ENCODE assay signal across 20 cellular contexts in genomic region chr16:88348377-88349152, GRCh38. TPM values are rescaled to one million over a fixed set of nuclear protein-coding genes. Genes with fewer than 3 reads are reported as not detected.
DNase-seq lines count a peak whose midpoint lies in the region; ATAC-seq and TF ChIP-seq lines count a peak whose summit lies in the region.
"Had no signal": no experiment of that assay in that cellular context is flagged by ENCODE, and none has a peak within 500 bp of the region (broad histone marks: within the 10 kb centered on the region; RNA-seq: fewer than 3 reads in every experiment).

No MANE protein-coding gene starts in this region.

- ATAC-seq in SK-N-SH treated with all-trans-retinoic acid at 6 μM for 48 hours: no peak
- ATAC-seq in lower lobe of right lung: no peak
- ATAC-seq in GM18870 (IDR thresholded peaks at IDR 0.05; ENCODE audit: unreplicated experiment): no peak
- ATAC-seq: naive thymus-derived CD4-positive, alpha-beta T cell had no signal

- 85% methylated on average over 16 of the region's 25 CpGs for WGBS in SK-N-SH (ENCODE audit: low lambda C conversion rate)

- H3F3A ChIP-seq in SK-N-SH (replicated peaks; ENCODE audit: insufficient read depth): no peaks in the 10 kb centered on the region
- no peaks in the 10 kb centered on the region for H3F3A ChIP-seq in DOHH2 (ENCODE audit: control insufficient read depth, insufficient read depth)

- intact Hi-C loops in lower lobe of right lung (cut with DNase I): no loop called here

- H3K9me3 ChIP-seq in SK-N-SH (no peaks in the 10 kb centered on the region), DOHH2 (ENCODE audit: control insufficient read depth, insufficient read depth, low read length) (no peaks in the 10 kb centered on the region), WERI-Rb-1 (ENCODE audit: severe bottlenecking) (no peaks in the 10 kb centered on the region), lower lobe of right lung (no peaks in the 10 kb centered on the region)
- H3K9me3 ChIP-seq: breast epithelium had no signal

- H3K4me1 ChIP-seq in SK-N-SH (ENCODE audit: control insufficient read depth in 1 of 2, insufficient read depth in 2 of 2, low read depth in 1 of 2, low read length in 1 of 2): no peaks in the 10 kb centered on the region; a peak in 1 of 4 replicates
- peaks cover 12% of the 10 kb centered on the region for H3K4me1 ChIP-seq in DOHH2 (ENCODE audit: control insufficient read depth, low read length)
- H3K4me1 ChIP-seq in lower lobe of right lung: no peaks in the 10 kb centered on the region
- H3K4me1 ChIP-seq: parathyroid adenoma had no signal

- TF ChIP-seq RAD21 in SK-N-SH (IDR thresholded peaks at IDR 0.05; ENCODE audit: low read length): no peak

- H3K9ac ChIP-seq in SK-N-SH: no peak overlapping the region
- H3K9ac ChIP-seq: GM23248, parathyroid adenoma had no signal

- H3K36me3 ChIP-seq in SK-N-SH (replicated peaks in 1 of 2; ENCODE audit: control insufficient read depth in 1 of 2, insufficient read depth in 2 of 2, low read length in 1 of 2): no peaks in the 10 kb centered on the region
- H3K36me3 ChIP-seq in DOHH2 (ENCODE audit: control insufficient read depth, low read length): no peaks in the 10 kb centered on the region
- no peaks in the 10 kb centered on the region for H3K36me3 ChIP-seq in WERI-Rb-1
- H3K36me3 ChIP-seq in lower lobe of right lung: no peaks in the 10 kb centered on the region
- H3K36me3 ChIP-seq: breast epithelium had no signal

- no peaks in the 10 kb centered on the region for H3K9me2 ChIP-seq in SK-N-SH
- H3K9me2 ChIP-seq in DOHH2 (replicated peaks; ENCODE audit: control insufficient read depth, low read length): no peaks in the 10 kb centered on the region

- CTCF ChIA-PET in SK-N-SH (lab: Yijun Ruan, JAX): interaction anchor here (0.6 kb wide), 1 partner anchor 27 kb away, joined by 3 read pairs; no protein-coding TSS in a partner anchor

- H3K79me2 ChIP-seq in SK-N-SH (ENCODE audit: insufficient read depth) (no peaks in the 10 kb centered on the region), DOHH2 (ENCODE audit: control insufficient read depth, low read length) (no peaks in the 10 kb centered on the region)
- H3K79me2 ChIP-seq: parathyroid adenoma had no signal

- H2AFZ ChIP-seq in SK-N-SH (ENCODE audit: low read depth): no peak overlapping the region
- H2AFZ ChIP-seq: GM23248, parathyroid adenoma had no signal

- H3K4me2 ChIP-seq in SK-N-SH (no peak overlapping the region), DOHH2 (ENCODE audit: low read length) (peak overlapping the region; percentile 43)

- peak; percentile 33 for DNase-seq in SK-N-SH
- DNase-seq in WERI-Rb-1: no peak
- DNase-seq in lower lobe of right lung: peak; percentile 26
- no peak for DNase-seq in SW480 (ENCODE audit: low spot score)
- no peak for DNase-seq in MV-4-11 (lab: John Stamatoyannopoulos, UW)
- DNase-seq: 8988T; Calu3; foreskin fibroblast; GM23248; hypothalamus; islet precursor cell; NCI-H1930; NCI-H446; NK-92 treated with Interleukin-12 subunit alpha and Interleukin-12 subunit beta, amount 100 ng/mL, for 24 hours had no signal

- no peak overlapping the region for H3K4me3 ChIP-seq in SK-N-SH (ENCODE audit: low read depth in 2 of 2, low read length in 1 of 2)
- H3K4me3 ChIP-seq in DOHH2 (ENCODE audit: low read length): peak overlapping the region; percentile 20; the same call in 1 of the 2 replicates
- no peak overlapping the region for H3K4me3 ChIP-seq in WERI-Rb-1 (ENCODE audit: low read depth, low read length)
- no peak overlapping the region for H3K4me3 ChIP-seq in lower lobe of right lung
- H3K4me3 ChIP-seq: breast epithelium, GM23248 had no signal

- no peak for TF ChIP-seq CTCF in SK-N-SH (IDR thresholded peaks at IDR 0.05)
- TF ChIP-seq CTCF in DOHH2 (IDR thresholded peaks at IDR 0.05; ENCODE audit: low read depth, low read length, poor library complexity, severe bottlenecking): peak; percentile 13
- 0 out of 2 replicates have a peak, but pooled peaks have one; percentile 5 for TF ChIP-seq CTCF in WERI-Rb-1 (IDR thresholded peaks at IDR 0.05; ENCODE audit: low read depth, low read length)
- TF ChIP-seq CTCF in lower lobe of right lung (IDR thresholded peaks at IDR 0.05): no peak

- no peaks in the 10 kb centered on the region for H4K20me1 ChIP-seq in SK-N-SH (ENCODE audit: insufficient read depth)
- H4K20me1 ChIP-seq in DOHH2 (ENCODE audit: control insufficient read depth, insufficient read depth, low read depth, low read length): no peaks in the 10 kb centered on the region

- POLR2A ChIA-PET in SK-N-SH (lab: Yijun Ruan, JAX): no interaction called here

- H3K27me3 ChIP-seq in SK-N-SH (ENCODE audit: insufficient read depth): no peaks in the 10 kb centered on the region
- no peaks in the 10 kb centered on the region for H3K27me3 ChIP-seq in DOHH2 (ENCODE audit: control insufficient read depth, low read length)
- H3K27me3 ChIP-seq in WERI-Rb-1 (ENCODE audit: insufficient read depth, low read depth, severe bottlenecking): no peaks in the 10 kb centered on the region
- H3K27me3 ChIP-seq in lower lobe of right lung (ENCODE audit: low read depth): no peaks in the 10 kb centered on the region
- H3K27me3 ChIP-seq: breast epithelium had no signal

- no peak overlapping the region for H3K27ac ChIP-seq in SK-N-SH (ENCODE audit: low read depth in 2 of 2, low read length in 1 of 2)
- peak overlapping the region; percentile 24; the same call in 1 of the 2 replicates for H3K27ac ChIP-seq in DOHH2 (ENCODE audit: low read depth, low read length)
- H3K27ac ChIP-seq in WERI-Rb-1: no peak overlapping the region
- no peak overlapping the region for H3K27ac ChIP-seq in lower lobe of right lung
- H3K27ac ChIP-seq: breast epithelium, GM23248, parathyroid adenoma had no signal

- TF ChIP-seq EP300 in SK-N-SH (IDR thresholded peaks at IDR 0.05; ENCODE audit: borderline replicate concordance in 1 of 2, low read depth in 1 of 2, low read length in 1 of 2): no peak

TF ChIP-seq in SK-N-SH, 30 proteins besides CTCF, POLR2A, EP300 and RAD21 (continues in another document):
- TF ChIP-seq, protein P1, sequence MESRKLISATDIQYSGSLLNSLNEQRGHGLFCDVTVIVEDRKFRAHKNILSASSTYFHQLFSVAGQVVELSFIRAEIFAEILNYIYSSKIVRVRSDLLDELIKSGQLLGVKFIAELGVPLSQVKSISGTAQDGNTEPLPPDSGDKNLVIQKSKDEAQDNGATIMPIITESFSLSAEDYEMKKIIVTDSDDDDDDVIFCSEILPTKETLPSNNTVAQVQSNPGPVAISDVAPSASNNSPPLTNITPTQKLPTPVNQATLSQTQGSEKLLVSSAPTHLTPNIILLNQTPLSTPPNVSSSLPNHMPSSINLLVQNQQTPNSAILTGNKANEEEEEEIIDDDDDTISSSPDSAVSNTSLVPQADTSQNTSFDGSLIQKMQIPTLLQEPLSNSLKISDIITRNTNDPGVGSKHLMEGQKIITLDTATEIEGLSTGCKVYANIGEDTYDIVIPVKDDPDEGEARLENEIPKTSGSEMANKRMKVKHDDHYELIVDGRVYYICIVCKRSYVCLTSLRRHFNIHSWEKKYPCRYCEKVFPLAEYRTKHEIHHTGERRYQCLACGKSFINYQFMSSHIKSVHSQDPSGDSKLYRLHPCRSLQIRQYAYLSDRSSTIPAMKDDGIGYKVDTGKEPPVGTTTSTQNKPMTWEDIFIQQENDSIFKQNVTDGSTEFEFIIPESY (IDR thresholded peaks at IDR 0.05; ENCODE audit: borderline replicate concordance, low read depth): no peak
- TF ChIP-seq RXRA (IDR thresholded peaks at IDR 0.05; ENCODE audit: borderline replicate concordance, low read depth): no peak
- TF ChIP-seq EZH2phosphoT487 (IDR thresholded peaks at IDR 0.05; ENCODE audit: borderline replicate concordance, low read depth): no peak
- no peak for TF ChIP-seq TEAD4 (IDR thresholded peaks at IDR 0.05; ENCODE audit: borderline replicate concordance, insufficient read depth)
- TF ChIP-seq RFX5 (IDR thresholded peaks at IDR 0.05; ENCODE audit: low read length): no peak
- TF ChIP-seq FOXM1 (IDR thresholded peaks at IDR 0.05; ENCODE audit: low read depth): no peak
- TF ChIP-seq MEF2A (IDR thresholded peaks at IDR 0.05; ENCODE audit: borderline replicate concordance, low read depth): no peak
- TF ChIP-seq NFIC (IDR thresholded peaks at IDR 0.05; ENCODE audit: borderline replicate concordance): no peak
- TF ChIP-seq RCOR1 (IDR thresholded peaks at IDR 0.05; ENCODE audit: low read length): no peak
- TF ChIP-seq JUND (IDR thresholded peaks at IDR 0.05): no peak

TF ChIP-seq in SK-N-SH treated with all-trans-retinoic acid at 6 μM for 48 hours, 23 proteins besides CTCF, POLR2A, EP300 and RAD21 (continues in another document):
- TF ChIP-seq PPARA (CRISPR knock-in tag; IDR thresholded peaks at IDR 0.05; ENCODE audit: borderline replicate concordance) (no peak), TOX (CRISPR knock-in tag; IDR thresholded peaks at IDR 0.05; ENCODE audit: borderline replicate concordance) (no peak), OSR1 (CRISPR knock-in tag; IDR thresholded peaks at IDR 0.05) (no peak), ESRRG (CRISPR knock-in tag; IDR thresholded peaks at IDR 0.05) (no peak)
- TF ChIP-seq, protein P2, sequence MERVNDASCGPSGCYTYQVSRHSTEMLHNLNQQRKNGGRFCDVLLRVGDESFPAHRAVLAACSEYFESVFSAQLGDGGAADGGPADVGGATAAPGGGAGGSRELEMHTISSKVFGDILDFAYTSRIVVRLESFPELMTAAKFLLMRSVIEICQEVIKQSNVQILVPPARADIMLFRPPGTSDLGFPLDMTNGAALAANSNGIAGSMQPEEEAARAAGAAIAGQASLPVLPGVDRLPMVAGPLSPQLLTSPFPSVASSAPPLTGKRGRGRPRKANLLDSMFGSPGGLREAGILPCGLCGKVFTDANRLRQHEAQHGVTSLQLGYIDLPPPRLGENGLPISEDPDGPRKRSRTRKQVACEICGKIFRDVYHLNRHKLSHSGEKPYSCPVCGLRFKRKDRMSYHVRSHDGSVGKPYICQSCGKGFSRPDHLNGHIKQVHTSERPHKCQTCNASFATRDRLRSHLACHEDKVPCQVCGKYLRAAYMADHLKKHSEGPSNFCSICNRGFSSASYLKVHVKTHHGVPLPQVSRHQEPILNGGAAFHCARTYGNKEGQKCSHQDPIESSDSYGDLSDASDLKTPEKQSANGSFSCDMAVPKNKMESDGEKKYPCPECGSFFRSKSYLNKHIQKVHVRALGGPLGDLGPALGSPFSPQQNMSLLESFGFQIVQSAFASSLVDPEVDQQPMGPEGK (CRISPR knock-in tag; IDR thresholded peaks at IDR 0.05; ENCODE audit: borderline replicate concordance): no peak

RNA-seq across cellular contexts. Expression of gene ZNF469, which starts 34.2 kb away (rescaled TPM):
- 0.24 and 0.56 TPM in 2 replicates for polyA plus RNA-seq in SK-N-SH (2012; rRNA removed)
- polyA plus RNA-seq in SK-N-SH (2012; cell fraction: cytosol; rRNA removed): 0.19 and 0.34 TPM in 2 replicates
- polyA plus RNA-seq in SK-N-SH (2012; cell fraction: nucleus; rRNA removed): 1.3 and 1.7 TPM in 2 replicates
- total RNA-seq in lower lobe of right lung: 2.0 TPM

Comparison
In these comparisons a context has a peak if more than half of its experiments do, and no peak if none do; other contexts are left out.
1. DNase-seq: peak in SK-N-SH (single experiment) and lower lobe of right lung (single experiment); none in WERI-Rb-1 (single experiment), SW480 (single experiment) and MV-4-11 (single experiment).
2. CTCF ChIP-seq: peak in DOHH2 (single experiment) and WERI-Rb-1 (single experiment); none in SK-N-SH (single experiment) and lower lobe of right lung (single experiment).